In genomic region chrX:154918060-154918483, GRCh38 we compare ENCODE assay signal across 8 cellular contexts. TPM values are rescaled to one million over a fixed set of nuclear protein-coding genes. Genes with fewer than 3 reads are reported as not detected.
A peak's percentile ranks its signal among the peaks of the same experiment; 100 is the strongest.
DNase-seq lines count a peak whose midpoint lies in the region; ATAC-seq, FAIRE-seq and TF ChIP-seq lines count a peak whose summit lies in the region.

No MANE protein-coding gene starts in this region.

- H3K4me1 ChIP-seq in lower lobe of right lung (no peaks in the 10 kb centered on the region), stomach (peaks cover 0 to 6% (median 0%) of the 10 kb centered on the region in 4 donors)

- no peak for TF ChIP-seq EP300 in stomach (IDR thresholded peaks at IDR 0.05)

- H3K36me3 ChIP-seq in WERI-Rb-1 (no peaks in the 10 kb centered on the region), lower lobe of right lung (no peaks in the 10 kb centered on the region), stomach (no peaks in the 10 kb centered on the region)

- H3K27ac ChIP-seq in WERI-Rb-1 (no peak overlapping the region), lower lobe of right lung (no peak overlapping the region), stomach (no peak overlapping the region)

- no peak for TF ChIP-seq POLR2A in H54 (IDR thresholded peaks at IDR 0.05; ENCODE audit: low read depth, low read length)
- no peak for TF ChIP-seq POLR2A in stomach (IDR thresholded peaks at IDR 0.05)

- peak overlapping the region; percentile 36 for H3K4me3 ChIP-seq in WERI-Rb-1 (ENCODE audit: low read depth, low read length)
- H3K4me3 ChIP-seq in lower lobe of right lung = no peak overlapping the region
- H3K4me3 ChIP-seq in stomach = peak overlapping the region in 3 of 4 donors; percentile 9 to 20 (median 17)

- peak; percentile 95 for DNase-seq in DMS 273 (lab: John Stamatoyannopoulos, UW; ENCODE audit: unreplicated experiment)
- DNase-seq in H54 (ENCODE audit: insufficient read length, low spot score) = peak; percentile 14
- DNase-seq in NCI-H2107 treated with DMSO at 0.1 percent for 48 hours (lab: John Stamatoyannopoulos, UW; ENCODE audit: unreplicated experiment) = peak; percentile 81
- DNase-seq in WERI-Rb-1 = peak; percentile 71
- peak; percentile 52 for DNase-seq in ecto neural progenitor cell (ENCODE audit: low spot score)
- DNase-seq in lower lobe of right lung = no peak
- DNase-seq in stomach = peak; percentile 32

- H3K9me3 ChIP-seq in WERI-Rb-1 (ENCODE audit: severe bottlenecking) = peaks cover 12% of the 10 kb centered on the region
- no peaks in the 10 kb centered on the region for H3K9me3 ChIP-seq in lower lobe of right lung
- H3K9me3 ChIP-seq in stomach = no peaks in the 10 kb centered on the region

- whole genome bisulfite sequencing in stomach, 5 donors = 5 to 14% (median 11%) methylated on average over 4 to 5 of the region's 5 CpGs

- intact Hi-C loops in lower lobe of right lung (cut with DNase I) (no loop called here), stomach (cut with DNase I; ENCODE audit: low total_unique reads) (no loop called here)

- ATAC-seq in lower lobe of right lung = peak; percentile 43 to 78
- no peak for ATAC-seq in GM21360 (IDR thresholded peaks at IDR 0.05; ENCODE audit: unreplicated experiment)

- TF ChIP-seq CTCF in WERI-Rb-1 (IDR thresholded peaks at IDR 0.05; ENCODE audit: low read depth, low read length) (peak; percentile 84), lower lobe of right lung (IDR thresholded peaks at IDR 0.05) (peak; percentile 48), stomach (IDR thresholded peaks at IDR 0.05) (peak in 5 of 7 experiments; percentile 11 to 44 (median 30))

- FAIRE-seq in H54 (lab: Jason Lieb, UNC) = peak; percentile 84

- H3K27me3 ChIP-seq in WERI-Rb-1 (ENCODE audit: insufficient read depth, low read depth, severe bottlenecking) (peaks cover 4% of the 10 kb centered on the region), lower lobe of right lung (ENCODE audit: low read depth) (no peaks in the 10 kb centered on the region), stomach (no peaks in the 10 kb centered on the region)

RNA-seq across cellular contexts. Expression of gene F8A1, which starts 31.9 kb away (rescaled TPM):
- 39.6 TPM for total RNA-seq in lower lobe of right lung
- 1 to 10 TPM; 1.2 to 8.7 (median 3.0) TPM for total RNA-seq in stomach
- polyA plus RNA-seq in stomach = 10 to 100 TPM; 18.0 to 21.5 (median 18.1) TPM

Comparison
In these comparisons a context has a peak if more than half of its experiments do, and no peak if none do; other contexts are left out.
1. CTCF ChIP-seq: peak in every context shown above with its lines; median percentile 84 in WERI-Rb-1; 48 in lower lobe of right lung; 30 in stomach.